1 cellular context compared by ENCODE assay signal in the genomic region with DNA sequence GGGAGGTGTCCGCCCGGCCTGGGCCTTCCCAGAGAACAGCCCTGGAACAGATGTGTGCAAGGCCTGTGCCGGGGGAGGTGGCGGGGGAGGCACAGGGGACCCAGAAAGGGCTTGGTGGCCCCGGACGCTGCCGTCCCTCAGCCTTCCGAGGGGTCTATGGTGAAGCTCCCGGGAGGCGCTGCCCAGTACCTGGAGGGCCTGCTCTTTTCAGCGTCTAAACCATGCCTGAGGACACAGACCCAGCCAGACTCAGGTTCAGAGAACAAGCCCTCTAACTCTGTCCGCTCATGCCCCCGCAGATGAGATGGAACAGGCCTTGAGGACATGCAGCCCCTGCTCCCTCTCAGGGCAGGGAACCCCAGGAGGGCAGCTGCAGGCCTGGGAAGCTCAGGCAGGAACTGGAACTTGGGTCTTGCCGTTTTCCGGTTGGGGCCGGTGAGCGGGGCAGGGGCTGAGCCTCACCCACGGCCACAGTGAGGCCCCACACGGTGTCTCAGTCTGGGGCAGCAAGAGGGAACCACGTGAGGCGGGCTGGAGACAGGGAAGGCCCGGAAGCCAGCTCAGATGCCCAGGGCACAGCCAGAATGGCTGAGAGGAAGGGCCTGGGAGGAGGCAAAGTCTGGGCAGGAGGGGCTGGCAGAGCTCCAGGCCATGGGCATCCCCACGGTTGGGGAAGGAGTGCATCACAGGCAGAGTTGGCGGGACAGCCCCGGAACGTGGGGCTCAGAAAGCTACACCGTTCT.
TF ChIP-seq lines count a peak whose summit lies in the region.

No MANE protein-coding gene starts in this region.

TF ChIP-seq in HepG2, 621 proteins besides CTCF, POLR2A, EP300 and RAD21 (continued from another document and continues in another):
- TF ChIP-seq, protein P1, sequence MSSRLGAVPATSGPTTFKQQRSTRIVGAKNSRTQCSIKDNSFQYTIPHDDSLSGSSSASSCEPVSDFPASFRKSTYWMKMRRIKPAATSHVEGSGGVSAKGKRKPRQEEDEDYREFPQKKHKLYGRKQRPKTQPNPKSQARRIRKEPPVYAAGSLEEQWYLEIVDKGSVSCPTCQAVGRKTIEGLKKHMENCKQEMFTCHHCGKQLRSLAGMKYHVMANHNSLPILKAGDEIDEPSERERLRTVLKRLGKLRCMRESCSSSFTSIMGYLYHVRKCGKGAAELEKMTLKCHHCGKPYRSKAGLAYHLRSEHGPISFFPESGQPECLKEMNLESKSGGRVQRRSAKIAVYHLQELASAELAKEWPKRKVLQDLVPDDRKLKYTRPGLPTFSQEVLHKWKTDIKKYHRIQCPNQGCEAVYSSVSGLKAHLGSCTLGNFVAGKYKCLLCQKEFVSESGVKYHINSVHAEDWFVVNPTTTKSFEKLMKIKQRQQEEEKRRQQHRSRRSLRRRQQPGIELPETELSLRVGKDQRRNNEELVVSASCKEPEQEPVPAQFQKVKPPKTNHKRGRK (CRISPR knock-in tag; IDR thresholded peaks at IDR 0.05): no peak
- TF ChIP-seq ZNF24 (IDR thresholded peaks at IDR 0.05) (no peak), KAT7 (CRISPR knock-in tag; IDR thresholded peaks at IDR 0.05; ENCODE audit: borderline replicate concordance) (no peak), DMAP1 (CRISPR knock-in tag; IDR thresholded peaks at IDR 0.05) (peak; percentile 46; the same call in 1 of the 2 replicates), SNAI1 (CRISPR knock-in tag; IDR thresholded peaks at IDR 0.05; ENCODE audit: borderline replicate concordance) (no peak), ZNF530 (CRISPR knock-in tag; IDR thresholded peaks at IDR 0.05; ENCODE audit: low read depth) (peak; percentile 69; the same call in 1 of the 2 replicates), TSC22D2 (CRISPR knock-in tag; IDR thresholded peaks at IDR 0.05; ENCODE audit: borderline replicate concordance) (no peak; the same call in 1 of the 2 replicates), ZNF746 (CRISPR knock-in tag; IDR thresholded peaks at IDR 0.05) (peak; percentile 32; the same call in 1 of the 2 replicates), FOXK2 (IDR thresholded peaks at IDR 0.05) (no peak), NR2F1 (CRISPR knock-in tag; IDR thresholded peaks at IDR 0.05) (no peak), KLF11 (CRISPR knock-in tag; IDR thresholded peaks at IDR 0.05) (peak; percentile 71; the same call in 1 of the 2 replicates), ZNF282 (IDR thresholded peaks at IDR 0.05; ENCODE audit: partially characterized antibody) (no peak), ZNF335 (CRISPR knock-in tag; IDR thresholded peaks at IDR 0.05) (no peak; the same call in none of the 2 replicates), PRPF4 (IDR thresholded peaks at IDR 0.05; ENCODE audit: low read depth, low read length, poor library complexity, severe bottlenecking) (no peak), BHLHE40 (IDR thresholded peaks at IDR 0.05; ENCODE audit: low read length) (no peak), ZNF446 (CRISPR knock-in tag; IDR thresholded peaks at IDR 0.05) (0 out of 2 replicates have a peak, but pooled peaks have one; percentile 17), SP2 (CRISPR knock-in tag; IDR thresholded peaks at IDR 0.05) (no peak), NFE2L1 (CRISPR knock-in tag; IDR thresholded peaks at IDR 0.05; ENCODE audit: borderline replicate concordance) (no peak), TEAD3 (CRISPR knock-in tag; optimal IDR thresholded peaks at IDR 0.05; ENCODE audit: borderline replicate concordance) (peak; percentile 66), GTF2F1 (IDR thresholded peaks at IDR 0.05; ENCODE audit: low read length) (no peak), ZNF776 (CRISPR knock-in tag; IDR thresholded peaks at IDR 0.05) (no peak; the same call in 1 of the 2 replicates), ZNF674 (CRISPR knock-in tag; IDR thresholded peaks at IDR 0.05; ENCODE audit: low read depth) (no peak), KLF12 (CRISPR knock-in tag; IDR thresholded peaks at IDR 0.05; ENCODE audit: borderline replicate concordance) (peak; percentile 85; the same call in 1 of the 2 replicates), POLR2AphosphoS2 (IDR thresholded peaks at IDR 0.05; ENCODE audit: low read depth, low read length) (peak; percentile 84), TOE1 (CRISPR knock-in tag; IDR thresholded peaks at IDR 0.05) (no peak), NFKB2 (CRISPR knock-in tag; IDR thresholded peaks at IDR 0.05; ENCODE audit: borderline replicate concordance) (peak; percentile 75), CBX5 (CRISPR knock-in tag; IDR thresholded peaks at IDR 0.05; ENCODE audit: borderline replicate concordance) (no peak), ZNF30 (CRISPR knock-in tag; IDR thresholded peaks at IDR 0.05) (peak; percentile 41; the same call in 1 of the 2 replicates), TAF1 (CRISPR knock-in tag; IDR thresholded peaks at IDR 0.05) (no peak; the same call in 1 of the 2 replicates), EZH2 (conservative IDR thresholded peaks at IDR 0.05; ENCODE audit: low read depth, low read length) (no peak), SMAD9 (CRISPR knock-in tag; IDR thresholded peaks at IDR 0.05) (no peak), ZNF34 (CRISPR knock-in tag; IDR thresholded peaks at IDR 0.05; ENCODE audit: borderline replicate concordance) (no peak), ZNF510 (CRISPR knock-in tag; IDR thresholded peaks at IDR 0.05; ENCODE audit: low read depth) (peak; percentile 76; the same call in 1 of the 2 replicates)
- TF ChIP-seq, protein P2, sequence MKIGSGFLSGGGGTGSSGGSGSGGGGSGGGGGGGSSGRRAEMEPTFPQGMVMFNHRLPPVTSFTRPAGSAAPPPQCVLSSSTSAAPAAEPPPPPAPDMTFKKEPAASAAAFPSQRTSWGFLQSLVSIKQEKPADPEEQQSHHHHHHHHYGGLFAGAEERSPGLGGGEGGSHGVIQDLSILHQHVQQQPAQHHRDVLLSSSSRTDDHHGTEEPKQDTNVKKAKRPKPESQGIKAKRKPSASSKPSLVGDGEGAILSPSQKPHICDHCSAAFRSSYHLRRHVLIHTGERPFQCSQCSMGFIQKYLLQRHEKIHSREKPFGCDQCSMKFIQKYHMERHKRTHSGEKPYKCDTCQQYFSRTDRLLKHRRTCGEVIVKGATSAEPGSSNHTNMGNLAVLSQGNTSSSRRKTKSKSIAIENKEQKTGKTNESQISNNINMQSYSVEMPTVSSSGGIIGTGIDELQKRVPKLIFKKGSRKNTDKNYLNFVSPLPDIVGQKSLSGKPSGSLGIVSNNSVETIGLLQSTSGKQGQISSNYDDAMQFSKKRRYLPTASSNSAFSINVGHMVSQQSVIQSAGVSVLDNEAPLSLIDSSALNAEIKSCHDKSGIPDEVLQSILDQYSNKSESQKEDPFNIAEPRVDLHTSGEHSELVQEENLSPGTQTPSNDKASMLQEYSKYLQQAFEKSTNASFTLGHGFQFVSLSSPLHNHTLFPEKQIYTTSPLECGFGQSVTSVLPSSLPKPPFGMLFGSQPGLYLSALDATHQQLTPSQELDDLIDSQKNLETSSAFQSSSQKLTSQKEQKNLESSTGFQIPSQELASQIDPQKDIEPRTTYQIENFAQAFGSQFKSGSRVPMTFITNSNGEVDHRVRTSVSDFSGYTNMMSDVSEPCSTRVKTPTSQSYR (CRISPR knock-in tag; IDR thresholded peaks at IDR 0.05; ENCODE audit: borderline replicate concordance): peak; percentile 9; the same call in 1 of the 2 replicates
- TF ChIP-seq, protein P3, sequence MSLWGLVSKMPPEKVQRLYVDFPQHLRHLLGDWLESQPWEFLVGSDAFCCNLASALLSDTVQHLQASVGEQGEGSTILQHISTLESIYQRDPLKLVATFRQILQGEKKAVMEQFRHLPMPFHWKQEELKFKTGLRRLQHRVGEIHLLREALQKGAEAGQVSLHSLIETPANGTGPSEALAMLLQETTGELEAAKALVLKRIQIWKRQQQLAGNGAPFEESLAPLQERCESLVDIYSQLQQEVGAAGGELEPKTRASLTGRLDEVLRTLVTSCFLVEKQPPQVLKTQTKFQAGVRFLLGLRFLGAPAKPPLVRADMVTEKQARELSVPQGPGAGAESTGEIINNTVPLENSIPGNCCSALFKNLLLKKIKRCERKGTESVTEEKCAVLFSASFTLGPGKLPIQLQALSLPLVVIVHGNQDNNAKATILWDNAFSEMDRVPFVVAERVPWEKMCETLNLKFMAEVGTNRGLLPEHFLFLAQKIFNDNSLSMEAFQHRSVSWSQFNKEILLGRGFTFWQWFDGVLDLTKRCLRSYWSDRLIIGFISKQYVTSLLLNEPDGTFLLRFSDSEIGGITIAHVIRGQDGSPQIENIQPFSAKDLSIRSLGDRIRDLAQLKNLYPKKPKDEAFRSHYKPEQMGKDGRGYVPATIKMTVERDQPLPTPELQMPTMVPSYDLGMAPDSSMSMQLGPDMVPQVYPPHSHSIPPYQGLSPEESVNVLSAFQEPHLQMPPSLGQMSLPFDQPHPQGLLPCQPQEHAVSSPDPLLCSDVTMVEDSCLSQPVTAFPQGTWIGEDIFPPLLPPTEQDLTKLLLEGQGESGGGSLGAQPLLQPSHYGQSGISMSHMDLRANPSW (CRISPR knock-in tag; IDR thresholded peaks at IDR 0.05; ENCODE audit: borderline replicate concordance): no peak
- TF ChIP-seq, protein P4, sequence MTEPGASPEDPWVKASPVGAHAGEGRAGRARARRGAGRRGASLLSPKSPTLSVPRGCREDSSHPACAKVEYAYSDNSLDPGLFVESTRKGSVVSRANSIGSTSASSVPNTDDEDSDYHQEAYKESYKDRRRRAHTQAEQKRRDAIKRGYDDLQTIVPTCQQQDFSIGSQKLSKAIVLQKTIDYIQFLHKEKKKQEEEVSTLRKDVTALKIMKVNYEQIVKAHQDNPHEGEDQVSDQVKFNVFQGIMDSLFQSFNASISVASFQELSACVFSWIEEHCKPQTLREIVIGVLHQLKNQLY (CRISPR knock-in tag; IDR thresholded peaks at IDR 0.05): peak; percentile 41; the same call in 1 of the 2 replicates
- TF ChIP-seq, protein P5, sequence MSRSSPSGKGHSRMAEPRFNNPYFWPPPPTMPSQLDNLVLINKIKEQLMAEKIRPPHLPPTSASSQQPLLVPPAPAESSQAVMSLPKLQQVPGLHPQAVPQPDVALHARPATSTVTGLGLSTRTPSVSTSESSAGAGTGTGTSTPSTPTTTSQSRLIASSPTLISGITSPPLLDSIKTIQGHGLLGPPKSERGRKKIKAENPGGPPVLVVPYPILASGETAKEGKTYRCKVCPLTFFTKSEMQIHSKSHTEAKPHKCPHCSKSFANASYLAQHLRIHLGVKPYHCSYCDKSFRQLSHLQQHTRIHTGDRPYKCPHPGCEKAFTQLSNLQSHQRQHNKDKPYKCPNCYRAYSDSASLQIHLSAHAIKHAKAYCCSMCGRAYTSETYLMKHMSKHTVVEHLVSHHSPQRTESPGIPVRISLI (CRISPR knock-in tag; IDR thresholded peaks at IDR 0.05; ENCODE audit: borderline replicate concordance): no peak
- TF ChIP-seq, protein P6, sequence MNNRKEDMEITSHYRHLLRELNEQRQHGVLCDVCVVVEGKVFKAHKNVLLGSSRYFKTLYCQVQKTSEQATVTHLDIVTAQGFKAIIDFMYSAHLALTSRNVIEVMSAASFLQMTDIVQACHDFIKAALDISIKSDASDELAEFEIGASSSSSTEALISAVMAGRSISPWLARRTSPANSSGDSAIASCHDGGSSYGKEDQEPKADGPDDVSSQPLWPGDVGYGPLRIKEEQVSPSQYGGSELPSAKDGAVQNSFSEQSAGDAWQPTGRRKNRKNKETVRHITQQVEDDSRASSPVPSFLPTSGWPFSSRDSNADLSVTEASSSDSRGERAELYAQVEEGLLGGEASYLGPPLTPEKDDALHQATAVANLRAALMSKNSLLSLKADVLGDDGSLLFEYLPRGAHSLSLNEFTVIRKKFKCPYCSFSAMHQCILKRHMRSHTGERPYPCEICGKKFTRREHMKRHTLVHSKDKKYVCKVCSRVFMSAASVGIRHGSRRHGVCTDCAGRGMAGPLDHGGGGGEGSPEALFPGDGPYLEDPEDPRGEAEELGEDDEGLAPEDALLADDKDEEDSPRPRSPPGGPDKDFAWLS (CRISPR knock-in tag; IDR thresholded peaks at IDR 0.05; ENCODE audit: borderline replicate concordance): no peak
- TF ChIP-seq, protein P7, sequence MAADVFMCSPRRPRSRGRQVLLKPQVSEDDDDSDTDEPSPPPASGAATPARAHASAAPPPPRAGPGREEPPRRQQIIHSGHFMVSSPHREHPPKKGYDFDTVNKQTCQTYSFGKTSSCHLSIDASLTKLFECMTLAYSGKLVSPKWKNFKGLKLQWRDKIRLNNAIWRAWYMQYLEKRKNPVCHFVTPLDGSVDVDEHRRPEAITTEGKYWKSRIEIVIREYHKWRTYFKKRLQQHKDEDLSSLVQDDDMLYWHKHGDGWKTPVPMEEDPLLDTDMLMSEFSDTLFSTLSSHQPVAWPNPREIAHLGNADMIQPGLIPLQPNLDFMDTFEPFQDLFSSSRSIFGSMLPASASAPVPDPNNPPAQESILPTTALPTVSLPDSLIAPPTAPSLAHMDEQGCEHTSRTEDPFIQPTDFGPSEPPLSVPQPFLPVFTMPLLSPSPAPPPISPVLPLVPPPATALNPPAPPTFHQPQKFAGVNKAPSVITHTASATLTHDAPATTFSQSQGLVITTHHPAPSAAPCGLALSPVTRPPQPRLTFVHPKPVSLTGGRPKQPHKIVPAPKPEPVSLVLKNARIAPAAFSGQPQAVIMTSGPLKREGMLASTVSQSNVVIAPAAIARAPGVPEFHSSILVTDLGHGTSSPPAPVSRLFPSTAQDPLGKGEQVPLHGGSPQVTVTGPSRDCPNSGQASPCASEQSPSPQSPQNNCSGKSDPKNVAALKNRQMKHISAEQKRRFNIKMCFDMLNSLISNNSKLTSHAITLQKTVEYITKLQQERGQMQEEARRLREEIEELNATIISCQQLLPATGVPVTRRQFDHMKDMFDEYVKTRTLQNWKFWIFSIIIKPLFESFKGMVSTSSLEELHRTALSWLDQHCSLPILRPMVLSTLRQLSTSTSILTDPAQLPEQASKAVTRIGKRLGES (CRISPR knock-in tag; IDR thresholded peaks at IDR 0.05; ENCODE audit: borderline replicate concordance): no peak; the same call in 1 of the 2 replicates
- TF ChIP-seq, protein P8, sequence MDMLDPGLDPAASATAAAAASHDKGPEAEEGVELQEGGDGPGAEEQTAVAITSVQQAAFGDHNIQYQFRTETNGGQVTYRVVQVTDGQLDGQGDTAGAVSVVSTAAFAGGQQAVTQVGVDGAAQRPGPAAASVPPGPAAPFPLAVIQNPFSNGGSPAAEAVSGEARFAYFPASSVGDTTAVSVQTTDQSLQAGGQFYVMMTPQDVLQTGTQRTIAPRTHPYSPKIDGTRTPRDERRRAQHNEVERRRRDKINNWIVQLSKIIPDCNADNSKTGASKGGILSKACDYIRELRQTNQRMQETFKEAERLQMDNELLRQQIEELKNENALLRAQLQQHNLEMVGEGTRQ (IDR thresholded peaks at IDR 0.05; ENCODE audit: low read depth, low read length): peak; percentile 68
- TF ChIP-seq, protein P8 (CRISPR knock-in tag; IDR thresholded peaks at IDR 0.05; ENCODE audit: borderline replicate concordance): peak; percentile 74; the same call in 1 of the 2 replicates
